18 cellular contexts compared by ENCODE assay signal in the genomic region with DNA sequence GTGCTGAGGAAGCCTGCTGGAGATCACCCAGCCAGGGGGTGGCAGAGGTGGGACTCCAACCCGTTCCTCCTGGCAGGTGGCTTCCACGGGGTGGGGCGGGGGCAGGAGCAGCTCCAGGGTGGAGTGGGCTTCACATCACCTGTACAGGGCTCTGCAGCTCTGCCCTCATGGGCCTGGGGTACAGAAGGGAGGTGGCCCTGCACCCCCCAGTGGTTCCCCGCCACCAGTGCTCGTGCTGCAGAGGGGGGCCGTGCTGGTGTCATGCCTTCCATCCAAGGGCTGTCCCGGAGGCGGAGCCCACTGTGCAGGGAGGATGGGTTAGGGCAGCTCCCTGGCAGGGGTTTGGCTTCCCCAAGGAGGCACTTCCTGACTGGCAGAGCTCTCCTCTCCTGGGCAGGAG.
DNase-seq lines count a peak whose midpoint lies in the region; ATAC-seq, FAIRE-seq and TF ChIP-seq lines count a peak whose summit lies in the region.
"Had no signal": no experiment of that assay in that cellular context is flagged by ENCODE, and none has a peak within 500 bp of the region (broad histone marks: within the 10 kb centered on the region; RNA-seq: fewer than 3 reads in every experiment).

No MANE protein-coding gene starts in this region.

- H3K4me3 ChIP-seq in osteoblast (ENCODE audit: insufficient read depth, low read length), result no peak overlapping the region
- H3K4me3 ChIP-seq in ascending aorta, result no peak overlapping the region
- H3K4me3 ChIP-seq: PC-9 had no signal

- TF ChIP-seq CTCF in natural killer cell (IDR thresholded peaks at IDR 0.05), result no peak
- TF ChIP-seq CTCF in osteoblast (IDR thresholded peaks at IDR 0.05; ENCODE audit: extremely low read depth, low read depth, low read length), result no peak
- TF ChIP-seq CTCF in ascending aorta (IDR thresholded peaks at IDR 0.05), result no peak

- H3K9me3 Mint-ChIP-seq in natural killer cell treated with Interleukin-12 subunit alpha and Interleukin-12 subunit beta and Interleukin-15 and Interleukin-18, amount 100 ng/mL, for 72 hours, result no peaks in the 10 kb centered on the region
- no peaks in the 10 kb centered on the region for H3K9me3 Mint-ChIP-seq in natural killer cell
- H3K9me3 Mint-ChIP-seq: CD4-positive, alpha-beta T cell had no signal

- peaks cover 20% of the 10 kb centered on the region for H3K27me3 ChIP-seq in osteoblast (ENCODE audit: insufficient read depth, low read length)
- no peaks in the 10 kb centered on the region for H3K27me3 ChIP-seq in ascending aorta
- H3K27me3 ChIP-seq: BE2C had no signal

- H3K4me2 ChIP-seq in osteoblast (ENCODE audit: insufficient read depth, low read length), result no peak overlapping the region
- H3K4me2 ChIP-seq: PC-9 had no signal

- H3K4me3 Mint-ChIP-seq in natural killer cell treated with Interleukin-12 subunit alpha and Interleukin-12 subunit beta and Interleukin-15 and Interleukin-18, amount 100 ng/mL, for 72 hours, result no peak overlapping the region
- H3K4me3 Mint-ChIP-seq in natural killer cell, result no peak overlapping the region
- H3K4me3 Mint-ChIP-seq: CD4-positive, alpha-beta T cell had no signal

- H3K4me1 ChIP-seq in osteoblast (ENCODE audit: insufficient read depth, low read length) (no peaks in the 10 kb centered on the region), ascending aorta (no peaks in the 10 kb centered on the region)
- H3K4me1 ChIP-seq: BE2C had no signal

- H3K4me1 Mint-ChIP-seq in natural killer cell treated with Interleukin-12 subunit alpha and Interleukin-12 subunit beta and Interleukin-15 and Interleukin-18, amount 100 ng/mL, for 72 hours (ENCODE audit: low read depth in 2 of 2), result no peaks in the 10 kb centered on the region
- no peaks in the 10 kb centered on the region for H3K4me1 Mint-ChIP-seq in natural killer cell

- intact Hi-C loops in natural killer cell (cut with micrococcal nuclease), result no loop called here
- intact Hi-C loops in ascending aorta (cut with DNase I), result no loop called here

- H3K27ac Mint-ChIP-seq in natural killer cell treated with Interleukin-12 subunit alpha and Interleukin-12 subunit beta and Interleukin-15 and Interleukin-18, amount 100 ng/mL, for 72 hours, result no peak overlapping the region
- no peak overlapping the region for H3K27ac Mint-ChIP-seq in natural killer cell
- H3K27ac Mint-ChIP-seq: CD4-positive, alpha-beta T cell had no signal

- no peak for ATAC-seq in natural killer cell treated with Interleukin-12 subunit alpha and Interleukin-12 subunit beta and Interleukin-15 and Interleukin-18, amount 100 ng/mL, for 72 hours
- ATAC-seq in natural killer cell, result no peak

- H3K36me3 Mint-ChIP-seq in natural killer cell treated with Interleukin-12 subunit alpha and Interleukin-12 subunit beta and Interleukin-15 and Interleukin-18, amount 100 ng/mL, for 72 hours, result no peaks in the 10 kb centered on the region
- no peaks in the 10 kb centered on the region for H3K36me3 Mint-ChIP-seq in natural killer cell

- H4K20me1 ChIP-seq in osteoblast (ENCODE audit: insufficient read depth, low read length), result no peaks in the 10 kb centered on the region

- H3K79me2 ChIP-seq in osteoblast (ENCODE audit: insufficient read depth, low read length), result no peaks in the 10 kb centered on the region

- H3K36me3 ChIP-seq in osteoblast (ENCODE audit: insufficient read depth, low read length) (no peaks in the 10 kb centered on the region), ascending aorta (no peaks in the 10 kb centered on the region)
- H3K36me3 ChIP-seq: BE2C had no signal

- DNase-seq in NCI-H1694 treated with DMSO at 0.1 percent for 48 hours (lab: John Stamatoyannopoulos, UW) (peak; percentile 16), NCI-H1694 (lab: John Stamatoyannopoulos, UW) (no peak), natural killer cell (no peak), osteoblast (ENCODE audit: insufficient read length, low spot score, missing footprints) (peak; percentile 44), frontal cortex (ENCODE audit: low spot score in 2 of 2) (no peak), ascending aorta (ENCODE audit: low spot score in 2 of 2) (no peak)
- peak; percentile 53 for DNase-seq in natural killer cell treated with Interleukin-12 subunit alpha and Interleukin-12 subunit beta and Interleukin-15 and Interleukin-18, amount 100 ng/mL, for 72 hours (ENCODE audit: low spot score)
- DNase-seq in activated CD4-positive, alpha-beta T cell treated with anti-CD3 and anti-CD28 coated beads, Interleukin-2, amount 50 U/mL, for 1 hour, result no peak
- DNase-seq: 8988T; BE2C; CD4-positive, alpha-beta T cell; KBM-7; MV-4-11; NCI-H1436 treated with DMSO at 0.1 percent for 48 hours; NCI-H510A treated with DMSO at 0.1 percent for 48 hours; NCI-H82; PC-9 had no signal

- H3K27ac ChIP-seq in osteoblast (ENCODE audit: low read depth, low read length) (no peak overlapping the region), ascending aorta (no peak overlapping the region)
- H3K27ac ChIP-seq: PC-9 had no signal

- no peak overlapping the region for H2AFZ ChIP-seq in osteoblast (ENCODE audit: low read length)
- H2AFZ ChIP-seq: PC-9 had no signal

- H3K27me3 Mint-ChIP-seq in natural killer cell treated with Interleukin-12 subunit alpha and Interleukin-12 subunit beta and Interleukin-15 and Interleukin-18, amount 100 ng/mL, for 72 hours, result peaks cover 7 to 12% of the 10 kb centered on the region in 2 donors
- peaks cover 0 to 21% of the 10 kb centered on the region in 2 donors for H3K27me3 Mint-ChIP-seq in natural killer cell (ENCODE audit: low read depth in 2 of 2)
- H3K27me3 Mint-ChIP-seq: CD4-positive, alpha-beta T cell had no signal

- FAIRE-seq in frontal cortex (lab: Jason Lieb, UNC), result no peak
- FAIRE-seq: H1 had no signal

- H3K9me3 ChIP-seq in osteoblast (ENCODE audit: low read depth, low read length) (no peaks in the 10 kb centered on the region), ascending aorta (no peaks in the 10 kb centered on the region)
- H3K9me3 ChIP-seq: BE2C had no signal

Comparison
In these comparisons a context has a peak if more than half of its experiments do, and no peak if none do; other contexts are left out.
1. DNase-seq: peak in NCI-H1694 treated with DMSO at 0.1 percent for 48 hours (single experiment), natural killer cell treated with Interleukin-12 subunit alpha and Interleukin-12 subunit beta and Interleukin-15 and Interleukin-18, amount 100 ng/mL, for 72 hours (single experiment) and osteoblast (single experiment); none in NCI-H1694 (single experiment), natural killer cell (single experiment), frontal cortex (0 of 2), activated CD4-positive, alpha-beta T cell treated with anti-CD3 and anti-CD28 coated beads, Interleukin-2, amount 50 U/mL, for 1 hour (single experiment) and ascending aorta (0 of 2).